1 cellular context compared by ENCODE assay signal in genomic region chr5:32298056-32298420, GRCh38.
TF ChIP-seq lines count a peak whose summit lies in the region.

No MANE protein-coding gene starts in this region.

TF ChIP-seq in GM23338, 12 proteins besides CTCF, POLR2A, EP300 and RAD21 (continued from another document):
- no peak for TF ChIP-seq ETS1 (IDR thresholded peaks at IDR 0.05)
TF ChIP-seq in GM23338: peak in this region for 0.
